8 cellular contexts compared by ENCODE assay signal in genomic region chr1:115062542-115063004, GRCh38. TPM values are rescaled to one million over a fixed set of nuclear protein-coding genes. Genes with fewer than 3 reads are reported as not detected.
DNase-seq lines count a peak whose midpoint lies in the region; ATAC-seq and TF ChIP-seq lines count a peak whose summit lies in the region.

No MANE protein-coding gene starts in this region.

- H3K27ac ChIP-seq in osteoblast (ENCODE audit: low read depth, low read length) (peak overlapping the region; percentile 44), upper lobe of right lung (no peak overlapping the region), endodermal cell (ENCODE audit: low read depth, low read length) (no peak overlapping the region)

- H4K20me1 ChIP-seq in osteoblast (ENCODE audit: insufficient read depth, low read length): no peaks in the 10 kb centered on the region

- H3K36me3 ChIP-seq in GM06990 (ENCODE audit: control insufficient read depth, insufficient read depth, low read length) (no peaks in the 10 kb centered on the region), osteoblast (ENCODE audit: insufficient read depth, low read length) (no peaks in the 10 kb centered on the region), upper lobe of right lung (no peaks in the 10 kb centered on the region), endodermal cell (ENCODE audit: control insufficient read depth, insufficient read depth, low read length) (no peaks in the 10 kb centered on the region)

- no peaks in the 10 kb centered on the region for H3K9me3 Mint-ChIP-seq in endodermal cell

- H2AFZ ChIP-seq in osteoblast (ENCODE audit: low read length): no peak overlapping the region

- peak; percentile 76 for DNase-seq in GM06990 (ENCODE audit: extremely low read depth, insufficient read length)
- peak; percentile 71 for DNase-seq in T1000 (lab: John Stamatoyannopoulos, UW)
- DNase-seq in astrocyte of the cerebellum (ENCODE audit: low read depth): peak; percentile 67
- DNase-seq in osteoblast (ENCODE audit: insufficient read length, low spot score, missing footprints): no peak
- DNase-seq in upper lobe of right lung: peak; percentile 70
- DNase-seq in endodermal cell: no peak
- no peak for DNase-seq in NAMALWA (ENCODE audit: low spot score)

- no peaks in the 10 kb centered on the region for H3K27me3 Mint-ChIP-seq in endodermal cell (ENCODE audit: insufficient read depth)

- intact Hi-C loops in upper lobe of right lung (cut with DNase I): no loop called here

- no peaks in the 10 kb centered on the region for H3K79me2 ChIP-seq in osteoblast (ENCODE audit: insufficient read depth, low read length)

- peaks cover 19% of the 10 kb centered on the region for H3K4me1 ChIP-seq in osteoblast (ENCODE audit: insufficient read depth, low read length)
- H3K4me1 ChIP-seq in upper lobe of right lung: peaks cover 10% of the 10 kb centered on the region
- H3K4me1 ChIP-seq in endodermal cell (ENCODE audit: control insufficient read depth, insufficient read depth, low read length): no peaks in the 10 kb centered on the region

- WGBS in endodermal cell (ENCODE audit: insufficient coverage in 1 of 2, insufficient read length in 1 of 2), 2 experiments: 85 to 100% methylated on average over 3 to 7 of the region's 7 CpGs

- H3K36me3 Mint-ChIP-seq in endodermal cell (ENCODE audit: low read depth): no peaks in the 10 kb centered on the region

- H3K9ac ChIP-seq in endodermal cell (ENCODE audit: extremely low read depth, low read length, poor library complexity, severe bottlenecking): no peak overlapping the region

- ATAC-seq in HG03196 (IDR thresholded peaks at IDR 0.05; ENCODE audit: unreplicated experiment): peak; percentile 80
- ATAC-seq in upper lobe of right lung: peak; percentile 87

- no peak overlapping the region for H3K4me2 ChIP-seq in osteoblast (ENCODE audit: insufficient read depth, low read length)

- H3K9me3 ChIP-seq in osteoblast (ENCODE audit: low read depth, low read length) (no peaks in the 10 kb centered on the region), upper lobe of right lung (no peaks in the 10 kb centered on the region), endodermal cell (ENCODE audit: control insufficient read depth, low read length) (no peaks in the 10 kb centered on the region)

- no peaks in the 10 kb centered on the region for H3K4me1 Mint-ChIP-seq in endodermal cell

- in situ Hi-C loops in astrocyte of the cerebellum (cut with HindIII; ENCODE audit: low sequenced_read_pairs): no loop called here

- no peak for TF ChIP-seq CTCF in GM06990 (IDR thresholded peaks at IDR 0.05; ENCODE audit: insufficient read depth, low read length, poor library complexity, severe bottlenecking)
- no peak for TF ChIP-seq CTCF in astrocyte of the cerebellum (IDR thresholded peaks at IDR 0.05; ENCODE audit: low read depth, low read length, missing control alignments)
- no peak for TF ChIP-seq CTCF in osteoblast (IDR thresholded peaks at IDR 0.05; ENCODE audit: extremely low read depth, low read depth, low read length)
- no peak for TF ChIP-seq CTCF in upper lobe of right lung (IDR thresholded peaks at IDR 0.05)
- no peak for TF ChIP-seq CTCF in endodermal cell (conservative IDR thresholded peaks at IDR 0.05)

- H3K27me3 ChIP-seq in GM06990 (replicated peaks; ENCODE audit: control insufficient read depth, insufficient read depth, low read length) (no peaks in the 10 kb centered on the region; the same call in 1 of the 2 replicates), osteoblast (ENCODE audit: insufficient read depth, low read length) (no peaks in the 10 kb centered on the region), upper lobe of right lung (no peaks in the 10 kb centered on the region), endodermal cell (ENCODE audit: control insufficient read depth, insufficient read depth, low read length, poor library complexity, severe bottlenecking) (no peaks in the 10 kb centered on the region)

- H3K27ac Mint-ChIP-seq in endodermal cell: no peak overlapping the region

- H3K4me3 Mint-ChIP-seq in endodermal cell: no peak overlapping the region

- H3K4me3 ChIP-seq in GM06990 (replicated peaks; ENCODE audit: low read depth, low read length) (no peak overlapping the region), astrocyte of the cerebellum (ENCODE audit: low read depth, low read length) (no peak overlapping the region), osteoblast (ENCODE audit: insufficient read depth, low read length) (no peak overlapping the region), upper lobe of right lung (no peak overlapping the region), endodermal cell (ENCODE audit: low read length) (no peak overlapping the region)

RNA-seq across cellular contexts. Expression of gene TSPAN2, which starts 26.7 kb away (rescaled TPM):
- total RNA-seq in osteoblast: 1.4 and 2.1 TPM in 2 replicates
- 6.1 TPM for total RNA-seq in upper lobe of right lung
- 10 to 100 TPM in 1 of 2 donors, 1 to 10 TPM in 1; 7.1 to 10.7 TPM for total RNA-seq in endodermal cell
- polyA plus RNA-seq in endodermal cell (2013, experiment 1 of 2): 10.4 TPM
- 9.3 TPM for polyA plus RNA-seq in endodermal cell (2013, experiment 2 of 2)

RNA-seq across cellular contexts. Expression of gene TSHB, which starts 32.9 kb away (rescaled TPM):
- total RNA-seq in osteoblast: not detected in 2 replicates
- total RNA-seq in upper lobe of right lung: not detected
- not detected for total RNA-seq in endodermal cell
- not detected for polyA plus RNA-seq in endodermal cell (2013, experiment 1 of 2)
- polyA plus RNA-seq in endodermal cell (2013, experiment 2 of 2): not detected

Comparison
In these comparisons a context has a peak if more than half of its experiments do, and no peak if none do; other contexts are left out.
1. DNase-seq: peak in GM06990 (single experiment), T1000 (single experiment), astrocyte of the cerebellum (single experiment) and upper lobe of right lung (single experiment); none in osteoblast (single experiment), endodermal cell (single experiment) and NAMALWA (single experiment).